In the genomic region with DNA sequence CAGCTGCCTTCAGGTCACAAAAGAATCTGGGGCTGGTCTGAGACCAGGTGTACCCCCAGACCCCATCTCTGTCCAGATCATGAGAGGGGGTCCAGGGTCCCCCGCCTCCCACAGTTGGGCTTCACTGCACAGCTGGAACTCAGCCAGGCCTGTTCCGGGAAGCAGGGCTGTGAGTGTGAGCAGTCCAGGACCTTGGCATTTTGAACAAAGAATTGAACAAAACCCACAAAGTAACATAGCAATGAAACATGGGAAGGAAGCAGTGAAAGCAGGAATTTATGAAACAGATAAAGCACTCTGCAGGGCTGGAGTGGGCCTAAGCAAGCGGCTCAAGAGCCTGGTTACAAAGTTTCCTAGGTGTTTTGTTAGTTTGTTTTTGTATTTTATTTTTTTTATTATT, we compare ENCODE assay signal across 11 cellular contexts. TPM values are rescaled to one million over a fixed set of nuclear protein-coding genes. Genes with fewer than 3 reads are reported as not detected.
DNase-seq lines count a peak whose midpoint lies in the region; TF ChIP-seq lines count a peak whose summit lies in the region.
"Not testable (repeated sequence)": the region's sequence is repeated elsewhere in the genome, so short reads cannot be mapped to it uniquely, and the experiment has no call there.
"Had no signal": no experiment of that assay in that cellular context is flagged by ENCODE, and none has a peak within 500 bp of the region (broad histone marks: within the 10 kb centered on the region; RNA-seq: fewer than 3 reads in every experiment).

No MANE protein-coding gene starts in this region.

- H2AFZ ChIP-seq in GM23248, result not testable (repeated sequence)

- not testable (repeated sequence) for H3K4me2 ChIP-seq in GM23248 (ENCODE audit: unreplicated experiment)

- 37 to 38% methylated on average over 3 of the region's 3 CpGs for WGBS in GM23248 (ENCODE audit: low coverage in 1 of 2, low lambda C conversion rate in 2 of 2, missing lambda C conversion rate in 2 of 2), 2 experiments
- 37 to 57% (median 49%) methylated on average over 3 of the region's 3 CpGs for WGBS in spleen, 5 donors

- not testable (repeated sequence) for H3K4me3 Mint-ChIP-seq in nephron

- not testable (repeated sequence) for TF ChIP-seq POLR2A in spleen (IDR thresholded peaks at IDR 0.05)

- H3K9ac ChIP-seq in GM23248, result not testable (repeated sequence)

- H3K9me3 Mint-ChIP-seq in nephron, result not testable (repeated sequence)

- H3K36me3 ChIP-seq in GM23248 (ENCODE audit: low read depth); spleen: not testable (repeated sequence)

- DNase-seq in AG08395 (ENCODE audit: low spot score) (peak; percentile 1), GM23248 (peak; percentile 7), amniotic epithelial cell (ENCODE audit: low read depth) (peak; percentile 31), cardiac fibroblast (ENCODE audit: low read depth in 2 of 2) (peak; percentile 22 to 54), fibroblast of pulmonary artery (ENCODE audit: low read depth) (peak; percentile 51), kidney tubule cell (ENCODE audit: low spot score) (peak; percentile 8), spleen (peak; percentile 62)

- H3K9me3 ChIP-seq in GM23248 (ENCODE audit: low read depth); spleen: not testable (repeated sequence)

- intact Hi-C loops in spleen (cut with DNase I; ENCODE audit: low total_unique reads), result not testable (repeated sequence)

- in situ Hi-C loops in GM23248 (cut with MboI), result not testable (repeated sequence)

- not testable (repeated sequence) for H3K4me3 ChIP-seq in GM23248; cardiac fibroblast (replicated peaks in 1 of 2; ENCODE audit: low read depth in 2 of 2, low read length in 2 of 2); fibroblast of pulmonary artery (replicated peaks; ENCODE audit: low read depth, low read length); spleen

- H4K20me1 ChIP-seq in GM23248 (ENCODE audit: insufficient read depth), result not testable (repeated sequence)

- H3K27me3 ChIP-seq in GM23248 (replicated peaks; ENCODE audit: insufficient read depth); spleen (replicated peaks in 1 of 7): not testable (repeated sequence)

- not testable (repeated sequence) for H3F3A ChIP-seq in GM23248 (ENCODE audit: insufficient read depth)

- not testable (repeated sequence) for TF ChIP-seq CTCF in cardiac fibroblast (IDR thresholded peaks at IDR 0.05; ENCODE audit: low read depth, low read length); fibroblast of pulmonary artery (IDR thresholded peaks at IDR 0.05; ENCODE audit: low read length, missing control alignments); nephron (IDR thresholded peaks at IDR 0.05; ENCODE audit: unreplicated experiment in 3 of 3); spleen (IDR thresholded peaks at IDR 0.05 in 8 of 11, conservative IDR thresholded peaks at IDR 0.05 in 3 of 11)

- not testable (repeated sequence) for H3K4me1 Mint-ChIP-seq in nephron

- H3K27ac Mint-ChIP-seq in nephron, result peak overlapping the region in 2 of 3 experiments; percentile 68 to 78

- not testable (repeated sequence) for H3K27me3 Mint-ChIP-seq in nephron (ENCODE audit: low read depth)

- H3K79me2 ChIP-seq in GM23248 (ENCODE audit: insufficient read depth), result not testable (repeated sequence)

- H3K36me3 Mint-ChIP-seq in nephron (ENCODE audit: low read depth), result not testable (repeated sequence)

- H3K9me2 ChIP-seq in GM23248 (ENCODE audit: insufficient read depth), result not testable (repeated sequence)

- H3K4me1 ChIP-seq in GM23248 (ENCODE audit: insufficient read depth), result not testable (repeated sequence)
- H3K4me1 ChIP-seq in spleen, result peaks cover 0 to 25% (median 6%) of the 10 kb centered on the region in 6 donors

- not testable (repeated sequence) for H3K27ac ChIP-seq in GM23248
- peak overlapping the region in 5 of 8 donors; percentile 33 to 63 (median 49) for H3K27ac ChIP-seq in spleen

RNA-seq across cellular contexts. Expression of gene CLEC18C, which starts 25.1 kb away (rescaled TPM):
- total RNA-seq in GM23248 (2014; rRNA removed; shearing (Covaris generic)), result 0.25 and 0.43 TPM in 2 replicates
- polyA plus RNA-seq in GM23248 (2016; fragmentation: Nextera tagmentation; extraction: Ambion mirVana) (not detected in 2 replicates), spleen (under 1 TPM; 0.09 to 0.42 (median 0.11) TPM)
- 1 to 10 TPM in 1 of 7 donors, under 1 TPM in 4, not detected in 2; 0.28 to 1.2 (median 0.60) TPM for total RNA-seq in spleen
- total RNA-seq: CD4-positive, alpha-beta T cell; G401; HT1080 had no signal

RNA-seq across cellular contexts. Expression of gene EXOSC6, which starts 53.1 kb away (rescaled TPM):
- 33.6 and 35.3 TPM in 2 replicates for total RNA-seq in GM23248 (2014; rRNA removed; shearing (Covaris generic))
- polyA plus RNA-seq in GM23248 (2016; fragmentation: Nextera tagmentation; extraction: Ambion mirVana) (25.3 TPM in 2 replicates), spleen (10 to 100 TPM; 10.6 to 16.4 (median 11.6) TPM)
- 10 to 100 TPM; 19.2 to 35.1 (median 24.8) TPM for total RNA-seq in spleen

Comparison
In these comparisons a context has a peak if more than half of its experiments do, and no peak if none do; other contexts are left out.
1. DNase-seq: peak in every context shown above with its lines; median percentile 62 in spleen; 51 in fibroblast of pulmonary artery; 38 in cardiac fibroblast; 31 in amniotic epithelial cell; 8 in kidney tubule cell; 7 in GM23248; 1 in AG08395.